ENCODE assay signal across 23 cellular contexts in the genomic region with DNA sequence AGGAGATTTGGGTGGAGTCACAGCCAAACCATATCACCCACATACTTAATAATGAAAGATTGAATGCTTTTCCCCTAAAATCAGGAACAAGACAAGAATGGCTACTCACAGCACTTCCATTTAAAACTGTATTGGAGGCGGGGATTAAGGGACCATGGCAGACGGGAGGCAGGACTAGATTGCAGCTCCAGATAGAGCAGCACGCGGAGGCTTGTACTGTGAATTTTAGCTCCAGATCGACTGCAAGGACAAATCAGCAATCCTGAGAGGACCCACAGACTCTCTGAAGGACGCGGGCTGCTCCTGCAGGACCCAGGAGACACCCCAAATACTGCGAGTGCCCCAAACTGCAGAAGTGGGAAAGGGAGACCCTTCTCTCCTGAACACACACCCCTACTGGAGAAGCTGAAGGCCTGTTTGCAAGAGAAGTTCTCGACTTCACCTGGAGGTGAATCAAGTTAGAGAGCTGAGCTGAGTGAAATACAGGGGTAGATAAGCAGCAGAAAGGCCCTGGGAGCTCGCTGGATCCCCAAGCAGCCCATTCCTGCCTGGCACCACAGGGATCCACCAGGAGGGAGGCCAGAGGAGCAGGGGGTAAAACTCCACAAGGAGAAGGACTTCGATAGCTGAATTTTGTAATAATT.
"Had no signal": no experiment of that assay in that cellular context is flagged by ENCODE, and none has a peak within 500 bp of the region (broad histone marks: within the 10 kb centered on the region; RNA-seq: fewer than 3 reads in every experiment).

No MANE protein-coding gene starts in this region.

- H3K36me3 ChIP-seq: esophagus squamous epithelium, left ventricle myocardium inferior, lower lobe of right lung, ovary, right atrium auricular region, sigmoid colon, tibial nerve, upper lobe of right lung, vagina had no signal

- H3K36me3 Mint-ChIP-seq: memory B cell; naive B cell; stimulated activated naive B cell treated with anti-CD40 and anti-IgM and Interleukin-4, amounts not matched to agents 10 μg/mL and 1 μg/mL and 100 μg/mL, for 72 hours had no signal

- H3K27me3 Mint-ChIP-seq: effector memory CD8-positive, alpha-beta T cell; memory B cell; naive B cell; stimulated activated naive B cell treated with anti-CD40 and anti-IgM and Interleukin-4, amounts not matched to agents 10 μg/mL and 1 μg/mL and 100 μg/mL, for 72 hours; stimulated activated naive CD8-positive, alpha-beta T cell treated with anti-CD3 and anti-CD28 coated beads, Interleukin-15, amount 100 ng/mL, for 72 hours had no signal

- DNase-seq: cortex of kidney; effector memory CD8-positive, alpha-beta T cell; esophagus squamous epithelium; foreskin fibroblast; kidney; left cardiac atrium; left ventricle myocardium inferior; lower lobe of right lung; naive B cell; nephron progenitor cell; ovary; sigmoid colon; stimulated activated CD4-positive, alpha-beta T cell treated with anti-CD3 and anti-CD28 coated beads, Interleukin-2, amount 100 ng/mL, for 24 hours; stimulated activated CD4-positive, alpha-beta T cell treated with anti-CD3 and anti-CD28 coated beads, Interleukin-4, amount 100 ng/mL, for 4 hours; stimulated activated naive B cell treated with anti-CD40 and anti-IgM and Interleukin-4, amounts not matched to agents 10 μg/mL and 1 μg/mL and 100 μg/mL, for 72 hours; stimulated activated naive CD8-positive, alpha-beta T cell treated with anti-CD3 and anti-CD28 coated beads, Interleukin-15, amount 100 ng/mL, for 72 hours; testis; upper lobe of right lung had no signal

- H3K27ac Mint-ChIP-seq: effector memory CD8-positive, alpha-beta T cell; memory B cell; naive B cell; stimulated activated naive B cell treated with anti-CD40 and anti-IgM and Interleukin-4, amounts not matched to agents 10 μg/mL and 1 μg/mL and 100 μg/mL, for 72 hours; stimulated activated naive CD8-positive, alpha-beta T cell treated with anti-CD3 and anti-CD28 coated beads, Interleukin-15, amount 100 ng/mL, for 72 hours had no signal

- H3K9me3 ChIP-seq: esophagus squamous epithelium, lower lobe of right lung, ovary, right atrium auricular region, sigmoid colon, testis, tibial nerve, upper lobe of right lung, vagina had no signal

- H3K27ac ChIP-seq: esophagus squamous epithelium, left ventricle myocardium inferior, lower lobe of right lung, ovary, right atrium auricular region, sigmoid colon, skin epidermis, testis, tibial nerve, upper lobe of right lung, vagina had no signal

- H3K4me1 Mint-ChIP-seq: memory B cell; naive B cell; stimulated activated naive B cell treated with anti-CD40 and anti-IgM and Interleukin-4, amounts not matched to agents 10 μg/mL and 1 μg/mL and 100 μg/mL, for 72 hours; stimulated activated naive CD8-positive, alpha-beta T cell treated with anti-CD3 and anti-CD28 coated beads, Interleukin-15, amount 100 ng/mL, for 72 hours had no signal

- H3K4me1 ChIP-seq: esophagus squamous epithelium, left ventricle myocardium inferior, lower lobe of right lung, right atrium auricular region, testis, tibial nerve, upper lobe of right lung, vagina had no signal

- H3K27me3 ChIP-seq: esophagus squamous epithelium, ovary, right atrium auricular region, sigmoid colon, testis, tibial nerve, upper lobe of right lung, vagina had no signal

- H3K4me3 ChIP-seq: esophagus squamous epithelium, left ventricle myocardium inferior, lower lobe of right lung, ovary, right atrium auricular region, sigmoid colon, skin epidermis, testis, tibial nerve, upper lobe of right lung, vagina had no signal

- H3K4me3 Mint-ChIP-seq: effector memory CD8-positive, alpha-beta T cell; memory B cell; naive B cell; nephron progenitor cell; stimulated activated naive B cell treated with anti-CD40 and anti-IgM and Interleukin-4, amounts not matched to agents 10 μg/mL and 1 μg/mL and 100 μg/mL, for 72 hours; stimulated activated naive CD8-positive, alpha-beta T cell treated with anti-CD3 and anti-CD28 coated beads, Interleukin-15, amount 100 ng/mL, for 72 hours had no signal

- ATAC-seq: effector memory CD8-positive, alpha-beta T cell; lower lobe of right lung; stimulated activated naive B cell treated with anti-CD40 and anti-IgM and Interleukin-4, amounts not matched to agents 10 μg/mL and 1 μg/mL and 100 μg/mL, for 72 hours; stimulated activated naive CD8-positive, alpha-beta T cell treated with anti-CD3 and anti-CD28 coated beads, Interleukin-15, amount 100 ng/mL, for 72 hours; upper lobe of right lung had no signal
